In genomic region chr4:152417648-152418047, GRCh38 we compare ENCODE assay signal across 18 cellular contexts.
DNase-seq lines count a peak whose midpoint lies in the region; ATAC-seq, FAIRE-seq and TF ChIP-seq lines count a peak whose summit lies in the region.
"Had no signal": no experiment of that assay in that cellular context is flagged by ENCODE, and none has a peak within 500 bp of the region (broad histone marks: within the 10 kb centered on the region; RNA-seq: fewer than 3 reads in every experiment).

No MANE protein-coding gene starts in this region.

- 0 out of 2 replicates have a peak, but pooled peaks cover 2% of the 10 kb centered on the region for H3K9me1 ChIP-seq in IMR-90 (ENCODE audit: insufficient read depth, low read length)

- no peaks in the 10 kb centered on the region for H3K27me3 ChIP-seq in IMR-90 (ENCODE audit: control insufficient read depth, insufficient read depth, low read length)
- no peaks in the 10 kb centered on the region for H3K27me3 ChIP-seq in bronchial epithelial cell (ENCODE audit: control insufficient read depth, insufficient read depth, low read length)
- no peaks in the 10 kb centered on the region for H3K27me3 ChIP-seq in mesendoderm (ENCODE audit: insufficient read depth, low read length, poor library complexity)

- no peak overlapping the region for H2AK9ac ChIP-seq in IMR-90 (replicated peaks; ENCODE audit: low read depth, low read length, poor library complexity)

- H3K23ac ChIP-seq in IMR-90 (ENCODE audit: low read depth, low read length) = no peak overlapping the region
- no peak overlapping the region for H3K23ac ChIP-seq in mesendoderm (ENCODE audit: low read length)

- dilution Hi-C loops in IMR-90 (cut with HindIII; ENCODE audit: low sequenced_read_pairs, unreplicated experiment) = no loop called here

- H2AFZ ChIP-seq in IMR-90 (replicated peaks; ENCODE audit: low read length, poor library complexity) = no peak overlapping the region

- H3K4me3 ChIP-seq in IMR-90 (ENCODE audit: insufficient read depth, low read depth, low read length) (no peak overlapping the region), bronchial epithelial cell (ENCODE audit: low read depth, low read length) (no peak overlapping the region), mesendoderm (ENCODE audit: low read length) (no peak overlapping the region)

- TF ChIP-seq CTCF in IMR-90 (conservative IDR thresholded peaks at IDR 0.05; ENCODE audit: low read depth, low read length) (no peak), bronchial epithelial cell (IDR thresholded peaks at IDR 0.05; ENCODE audit: insufficient read depth, low read length, severe bottlenecking) (no peak)

- H3K4me2 ChIP-seq in IMR-90 (ENCODE audit: low read depth, low read length) (no peak overlapping the region), mesendoderm (ENCODE audit: low read length) (no peak overlapping the region)

- H3K79me2 ChIP-seq in mesendoderm (ENCODE audit: control insufficient read depth, insufficient read depth, low read length) = peaks cover 9% of the 10 kb centered on the region

- H3K56ac ChIP-seq in IMR-90 (ENCODE audit: extremely low read depth, insufficient read depth, low read length) (no peak overlapping the region), mesendoderm (ENCODE audit: low read length) (no peak overlapping the region)

- no peak for ATAC-seq in IMR-90 (ENCODE audit: low read depth)
- no peak for ATAC-seq in left colon
- ATAC-seq in GM18873 (IDR thresholded peaks at IDR 0.05; ENCODE audit: low FRiP score, unreplicated experiment) = no peak

- H3K9me3 ChIP-seq in IMR-90 (ENCODE audit: control insufficient read depth, insufficient read depth, low read length) = no peaks in the 10 kb centered on the region

- H3K4ac ChIP-seq in IMR-90 (ENCODE audit: low read depth, low read length) (no peak overlapping the region; the same call in 1 of the 2 replicates), mesendoderm (ENCODE audit: low read depth, low read length) (no peak overlapping the region)

- H3K18ac ChIP-seq in IMR-90 (ENCODE audit: low read depth, low read length) = no peak overlapping the region; the same call in 1 of the 2 replicates
- no peak overlapping the region for H3K18ac ChIP-seq in mesendoderm (ENCODE audit: low read length)

- no peaks in the 10 kb centered on the region for H4K20me1 ChIP-seq in IMR-90 (ENCODE audit: insufficient read depth, low read length)

- H3K4me1 ChIP-seq in IMR-90 (ENCODE audit: control insufficient read depth, insufficient read depth, low read length) (peaks cover 4% of the 10 kb centered on the region; the same call in 1 of the 2 replicates), mesendoderm (ENCODE audit: control insufficient read depth, low read depth, low read length) (no peaks in the 10 kb centered on the region)

- H3K9ac ChIP-seq in IMR-90 (ENCODE audit: low read depth, low read length) (no peak overlapping the region), mesendoderm (ENCODE audit: low read length) (no peak overlapping the region)

- in situ Hi-C loops in IMR-90 (cut with MboI; ENCODE audit: low sequenced_read_pairs) = no loop called here

- DNase-seq in IMR-90 = no peak
- DNase-seq in bronchial epithelial cell (ENCODE audit: low read depth) = no peak
- peak; percentile 42 for DNase-seq in mesendoderm
- DNase-seq in cortex of kidney (lab: John Stamatoyannopoulos, UW) = no peak
- DNase-seq in T-helper 1 cell = no peak
- no peak for DNase-seq in left colon
- DNase-seq: C1 segment of cervical spinal cord; Calu3; CD4-positive, alpha-beta memory T cell; COR-L47; DMS53; DMS79 treated with DMSO at 0.1 percent for 48 hours; H7; HCEC 1CT had no signal

- H2BK5ac ChIP-seq in IMR-90 (ENCODE audit: low read depth, low read length, poor library complexity, severe bottlenecking) = no peak overlapping the region
- no peak overlapping the region for H2BK5ac ChIP-seq in mesendoderm (ENCODE audit: low read length)

- H2BK15ac ChIP-seq in IMR-90 (ENCODE audit: low read depth, low read length) (no peak overlapping the region), mesendoderm (replicated peaks; ENCODE audit: low read depth) (no peak overlapping the region)

- H4K8ac ChIP-seq in IMR-90 (ENCODE audit: low read depth in 2 of 2, low read length in 2 of 2) (no peak overlapping the region), mesendoderm (ENCODE audit: low read depth, low read length) (no peak overlapping the region)

- H3K36me3 ChIP-seq in IMR-90 (ENCODE audit: control insufficient read depth, insufficient read depth, low read length) (no peaks in the 10 kb centered on the region), bronchial epithelial cell (ENCODE audit: control insufficient read depth, insufficient read depth, low read length) (no peaks in the 10 kb centered on the region), mesendoderm (ENCODE audit: control insufficient read depth, insufficient read depth, low read length) (no peaks in the 10 kb centered on the region)

- peak; percentile 50 for FAIRE-seq in bronchial epithelial cell (lab: Jason Lieb, UNC)
- FAIRE-seq: G401.6, GM12892, H1 had no signal

- H2BK120ac ChIP-seq in IMR-90 (ENCODE audit: low read depth, low read length) = no peak overlapping the region
- H2BK120ac ChIP-seq in mesendoderm (ENCODE audit: low read depth, low read length) = no peak overlapping the region

- POLR2A ChIA-PET in IMR-90 (lab: Charles Lee; ENCODE audit: unreplicated experiment) = no interaction called here

- no CpG with 5 or more reads among the region's 3 CpGs for WGBS in IMR-90 (ENCODE audit: extremely low coverage in 2 of 2, insufficient read length in 1 of 2), 2 experiments
- WGBS in mesendoderm (ENCODE audit: extremely low coverage, insufficient coverage, low lambda C conversion rate) = no CpG with 5 or more reads among the region's 3 CpGs

- no peak overlapping the region for H4K91ac ChIP-seq in IMR-90 (ENCODE audit: insufficient read depth, low read depth, low read length)

- intact Hi-C loops in IMR-90 (cut with micrococcal nuclease) (no loop called here), left colon (cut with DNase I, micrococcal nuclease) (no loop called here)

- TF ChIP-seq POLR2A in IMR-90 (IDR thresholded peaks at IDR 0.05; ENCODE audit: low read depth, low read length) = no peak

- H3K14ac ChIP-seq in IMR-90 (replicated peaks; ENCODE audit: low read depth, low read length) = no peak overlapping the region

- BruUV-seq in IMR-90 (replicated peaks; lab: Mats Ljungman, UMichigan) = no TSS peak

- H3K27ac ChIP-seq in IMR-90 (ENCODE audit: insufficient read depth, low read length) (no peak overlapping the region), mesendoderm (ENCODE audit: low read depth, low read length) (no peak overlapping the region)

- no peak overlapping the region for H4K5ac ChIP-seq in IMR-90 (ENCODE audit: low read depth, low read length)
- no peak overlapping the region for H4K5ac ChIP-seq in mesendoderm (ENCODE audit: low read length)

- CTCF ChIA-PET in IMR-90 (lab: Yijun Ruan, JAX) = interaction anchor here (2.0 kb wide), 1 partner anchor 9 kb away, joined by 12 read pairs; no protein-coding TSS in a partner anchor

- peaks cover 19 to 28% of the 10 kb centered on the region in 2 experiments for H3K79me1 ChIP-seq in IMR-90 (ENCODE audit: low read depth in 1 of 2, low read length in 2 of 2)
- peaks cover 10% of the 10 kb centered on the region for H3K79me1 ChIP-seq in mesendoderm (ENCODE audit: low read length)

- no peak for TF ChIP-seq RAD21 in IMR-90 (IDR thresholded peaks at IDR 0.05; ENCODE audit: low read length)

- H2AK5ac ChIP-seq in IMR-90 (ENCODE audit: low read depth, low read length) = peak overlapping the region; percentile 56; the same call in 1 of the 2 replicates
- H2AK5ac ChIP-seq in mesendoderm (ENCODE audit: low read length) = no peak overlapping the region

- H2BK20ac ChIP-seq in IMR-90 (ENCODE audit: low read depth, low read length) = no peak overlapping the region

TF ChIP-seq in IMR-90, 13 proteins besides CTCF, POLR2A, EP300 and RAD21:
- no peak for TF ChIP-seq MAZ (IDR thresholded peaks at IDR 0.05; ENCODE audit: borderline replicate concordance, low read depth, low read length)
- no peak for TF ChIP-seq RCOR1 (IDR thresholded peaks at IDR 0.05; ENCODE audit: insufficient replicate concordance, low read length)
- no peak for TF ChIP-seq CEBPB (IDR thresholded peaks at IDR 0.05; ENCODE audit: low read depth, low read length)
- no peak for TF ChIP-seq USF2 (IDR thresholded peaks at IDR 0.05; ENCODE audit: low read depth, low read length)
- no peak for TF ChIP-seq MAFK (IDR thresholded peaks at IDR 0.05; ENCODE audit: low read depth, low read length)
- TF ChIP-seq BHLHE40 (IDR thresholded peaks at IDR 0.05; ENCODE audit: low read depth, low read length) = no peak
- no peak for TF ChIP-seq CHD1 (IDR thresholded peaks at IDR 0.05; ENCODE audit: low read depth, low read length)
- TF ChIP-seq FOS (IDR thresholded peaks at IDR 0.05; ENCODE audit: low read depth, low read length) = no peak
- no peak for TF ChIP-seq ELK1 (IDR thresholded peaks at IDR 0.05; ENCODE audit: borderline replicate concordance, low read depth, low read length)
- TF ChIP-seq NFE2L2 (IDR thresholded peaks at IDR 0.05; ENCODE audit: low read depth, low read length) = no peak
- no peak for TF ChIP-seq MXI1 (IDR thresholded peaks at IDR 0.05; ENCODE audit: borderline replicate concordance, low read depth, low read length)
- TF ChIP-seq RFX5 (IDR thresholded peaks at IDR 0.05; ENCODE audit: low read depth, low read length) = no peak
- TF ChIP-seq SMC3 (IDR thresholded peaks at IDR 0.05; ENCODE audit: low read depth, low read length) = no peak
